In the genomic region with DNA sequence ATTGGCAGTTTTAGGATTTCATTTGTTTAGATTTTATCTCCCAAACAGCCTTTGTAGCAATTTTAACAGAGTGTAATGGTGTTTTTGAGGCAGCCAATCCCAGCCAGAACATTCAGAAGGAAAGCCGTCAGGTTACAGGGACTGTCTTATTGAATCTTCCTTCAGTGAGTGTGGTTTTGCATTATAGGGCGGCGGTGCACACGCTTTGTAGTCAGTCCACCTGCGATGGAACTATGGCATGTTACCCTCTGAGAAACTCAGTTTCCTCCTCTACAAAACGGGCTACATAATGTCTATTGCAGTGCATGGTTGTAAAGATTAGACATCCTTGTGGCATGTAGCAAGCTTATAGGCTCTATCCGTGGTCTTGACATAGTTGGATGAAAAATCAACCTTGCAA, we compare ENCODE assay signal across 11 cellular contexts. TPM values are rescaled to one million over a fixed set of nuclear protein-coding genes. Genes with fewer than 3 reads are reported as not detected.
DNase-seq lines count a peak whose midpoint lies in the region; ATAC-seq and TF ChIP-seq lines count a peak whose summit lies in the region.
"Had no signal": no experiment of that assay in that cellular context is flagged by ENCODE, and none has a peak within 500 bp of the region (broad histone marks: within the 10 kb centered on the region; RNA-seq: fewer than 3 reads in every experiment).

No MANE protein-coding gene starts in this region.

- no peaks in the 10 kb centered on the region for H3K9me3 ChIP-seq in hepatocyte (ENCODE audit: low read depth)

- H3K4me1 Mint-ChIP-seq in T-helper 2 cell treated with Interferon-gamma antibody and Interleukin-4, amounts not matched to agents 5 μg/mL and 100 μg/mL, for 36 hours (ENCODE audit: low read depth): peaks cover 24% of the 10 kb centered on the region
- peaks cover 29 to 38% (median 30%) of the 10 kb centered on the region in 3 donors for H3K4me1 Mint-ChIP-seq in T-cell
- peaks cover 16 to 25% of the 10 kb centered on the region in 2 donors for H3K4me1 Mint-ChIP-seq in stimulated activated naive B cell treated with anti-CD40 and anti-IgM and Interleukin-4, amounts not matched to agents 10 μg/mL and 1 μg/mL and 100 μg/mL, for 72 hours

- peak overlapping the region; percentile 83 for H3K27ac Mint-ChIP-seq in T-helper 2 cell treated with Interferon-gamma antibody and Interleukin-4, amounts not matched to agents 5 μg/mL and 100 μg/mL, for 36 hours
- H3K27ac Mint-ChIP-seq in T-cell: peak overlapping the region in 1 of 2 donors; percentile 87
- no peak overlapping the region for H3K27ac Mint-ChIP-seq in stimulated activated naive B cell treated with anti-CD40 and anti-IgM and Interleukin-4, amounts not matched to agents 10 μg/mL and 1 μg/mL and 100 μg/mL, for 72 hours

- H3K27ac ChIP-seq in hepatocyte: no peak overlapping the region

- no peak for TF ChIP-seq CTCF in hepatocyte (IDR thresholded peaks at IDR 0.05; ENCODE audit: poor library complexity)

- H3K4me3 ChIP-seq in hepatocyte: peak overlapping the region; percentile 74

- peak overlapping the region; percentile 82 for H3K4me2 ChIP-seq in hepatocyte

- no peak for ATAC-seq in T-cell (replicated peaks in 1 of 4)
- ATAC-seq in stimulated activated naive B cell treated with anti-CD40 and anti-IgM and Interleukin-4, amounts not matched to agents 10 μg/mL and 1 μg/mL and 100 μg/mL, for 72 hours (replicated peaks): no peak
- ATAC-seq in HG02759 (IDR thresholded peaks at IDR 0.05; ENCODE audit: unreplicated experiment): no peak
- ATAC-seq in GM19397 (IDR thresholded peaks at IDR 0.05; ENCODE audit: unreplicated experiment): no peak

- peaks cover 5% of the 10 kb centered on the region for H3K9me3 Mint-ChIP-seq in T-helper 2 cell treated with Interferon-gamma antibody and Interleukin-4, amounts not matched to agents 5 μg/mL and 100 μg/mL, for 36 hours
- H3K9me3 Mint-ChIP-seq in T-cell: peaks cover 0 to 3% (median 0%) of the 10 kb centered on the region in 3 donors
- no peaks in the 10 kb centered on the region for H3K9me3 Mint-ChIP-seq in stimulated activated naive B cell treated with anti-CD40 and anti-IgM and Interleukin-4, amounts not matched to agents 10 μg/mL and 1 μg/mL and 100 μg/mL, for 72 hours
- H3K9me3 Mint-ChIP-seq: nephron had no signal

- H3K36me3 ChIP-seq in hepatocyte (replicated peaks; ENCODE audit: insufficient read depth, low read depth): no peaks in the 10 kb centered on the region

- H3K79me2 ChIP-seq in hepatocyte: peaks cover 54% of the 10 kb centered on the region

- POLR2A ChIA-PET in T-cell (lab: Charles Lee): no interaction called here

- DNase-seq in T-helper 2 cell treated with Interferon-gamma antibody and Interleukin-4, amounts not matched to agents 5 μg/mL and 100 μg/mL, for 36 hours (ENCODE audit: low spot score): no peak
- DNase-seq in T-helper 2 cell (no peak), T-cell (no peak), hepatocyte (ENCODE audit: low spot score) (no peak), AML-193 (lab: John Stamatoyannopoulos, UW) (no peak)
- DNase-seq in stimulated activated naive B cell treated with anti-CD40 and anti-IgM and Interleukin-4, amounts not matched to agents 10 μg/mL and 1 μg/mL and 100 μg/mL, for 72 hours: no peak
- DNase-seq: HCEC 1CT, NCI-H510A had no signal

- WGBS in hepatocyte (ENCODE audit: low lambda C conversion rate, missing lambda C conversion rate): 79% methylated on average over 7 of the region's 7 CpGs

- H3K36me3 Mint-ChIP-seq in T-helper 2 cell treated with Interferon-gamma antibody and Interleukin-4, amounts not matched to agents 5 μg/mL and 100 μg/mL, for 36 hours (ENCODE audit: low read depth): peaks cover 16% of the 10 kb centered on the region
- peaks cover 12% of the 10 kb centered on the region for H3K36me3 Mint-ChIP-seq in T-cell
- peaks cover under 1 to 6% of the 10 kb centered on the region in 2 donors for H3K36me3 Mint-ChIP-seq in stimulated activated naive B cell treated with anti-CD40 and anti-IgM and Interleukin-4, amounts not matched to agents 10 μg/mL and 1 μg/mL and 100 μg/mL, for 72 hours

- H3K27me3 ChIP-seq in hepatocyte: no peaks in the 10 kb centered on the region

- no peaks in the 10 kb centered on the region for H3K27me3 Mint-ChIP-seq in T-helper 2 cell treated with Interferon-gamma antibody and Interleukin-4, amounts not matched to agents 5 μg/mL and 100 μg/mL, for 36 hours (ENCODE audit: low read depth)
- H3K27me3 Mint-ChIP-seq in T-cell: no peaks in the 10 kb centered on the region
- no peaks in the 10 kb centered on the region for H3K27me3 Mint-ChIP-seq in stimulated activated naive B cell treated with anti-CD40 and anti-IgM and Interleukin-4, amounts not matched to agents 10 μg/mL and 1 μg/mL and 100 μg/mL, for 72 hours

- H4K20me1 ChIP-seq in hepatocyte (ENCODE audit: insufficient read depth, poor library complexity, severe bottlenecking): no peaks in the 10 kb centered on the region

- no peaks in the 10 kb centered on the region for H3K4me1 ChIP-seq in hepatocyte (ENCODE audit: insufficient read depth)

- no peaks in the 10 kb centered on the region for H3K9me2 ChIP-seq in hepatocyte (replicated peaks; ENCODE audit: insufficient read depth)

- CTCF ChIA-PET in T-cell (lab: Charles Lee): interaction anchor here (1.0 to 1.5 kb wide), 2 partner anchors 21 to 452 kb away, joined by 3 to 4 read pairs; no protein-coding TSS in a partner anchor

- no peak overlapping the region for H2AFZ ChIP-seq in hepatocyte

- no peak overlapping the region for H3K4me3 Mint-ChIP-seq in T-helper 2 cell treated with Interferon-gamma antibody and Interleukin-4, amounts not matched to agents 5 μg/mL and 100 μg/mL, for 36 hours
- peak overlapping the region in 2 of 3 donors; percentile 86 to 92 for H3K4me3 Mint-ChIP-seq in T-cell
- H3K4me3 Mint-ChIP-seq in stimulated activated naive B cell treated with anti-CD40 and anti-IgM and Interleukin-4, amounts not matched to agents 10 μg/mL and 1 μg/mL and 100 μg/mL, for 72 hours: peak overlapping the region; percentile 86 to 93
- H3K4me3 Mint-ChIP-seq: nephron had no signal

RNA-seq across cellular contexts. Expression of gene LRRC28, which starts 1.0 kb away (rescaled TPM):
- total RNA-seq in T-cell (10 to 100 TPM; 14.2 to 20.0 (median 16.5) TPM), hepatocyte (55.5 and 63.5 TPM in 2 replicates)
- polyA plus RNA-seq in hepatocyte: 32.1 and 33.3 TPM in 2 replicates

RNA-seq across cellular contexts. Expression of gene TTC23, which starts 2.9 kb away (rescaled TPM):
- total RNA-seq in T-cell (1 to 10 TPM in 2 of 5 donors, under 1 TPM in 1, not detected in 2; 0.18 to 2.2 (median 1.3) TPM), hepatocyte (33.2 and 46.3 TPM in 2 replicates)
- polyA plus RNA-seq in hepatocyte: 31.3 and 40.4 TPM in 2 replicates

Comparison
In these comparisons a context has a peak if more than half of its experiments do, and no peak if none do; other contexts are left out.
1. RNA of gene TTC23, which starts 2.9 kb away (total RNA-seq): 33.2 to 46.3 TPM in hepatocyte; 0.18 to 2.2 TPM in T-cell; every median in the first group is over 10 times any median in the second.